17 cellular contexts compared by ENCODE assay signal in genomic region chr13:73081256-73081915, GRCh38.
"Had no signal": no experiment of that assay in that cellular context is flagged by ENCODE, and none has a peak within 500 bp of the region (broad histone marks: within the 10 kb centered on the region; RNA-seq: fewer than 3 reads in every experiment).

No MANE protein-coding gene starts in this region.

- H3K4me2 ChIP-seq: neural progenitor cell had no signal

- H3K27ac ChIP-seq: gastroesophageal sphincter, neural progenitor cell, thoracic aorta, vagina, WERI-Rb-1 had no signal

- ATAC-seq: activated CD4-positive, alpha-beta T cell treated with anti-CD3 and anti-CD28 coated beads for 36 hours; activated CD8-positive, alpha-beta T cell treated with anti-CD3 and anti-CD28 coated beads for 36 hours; activated T-cell treated with anti-CD3 and anti-CD28 coated beads, Interleukin-2, amount 50 U/mL, for 72 hours; body of pancreas; gastroesophageal sphincter; sciatic nerve; T-helper 17 cell had no signal

- H3K4me1 ChIP-seq: body of pancreas, gastroesophageal sphincter, neural progenitor cell, vagina had no signal

- H3K36me3 ChIP-seq: gastroesophageal sphincter, neural progenitor cell, thoracic aorta, vagina, WERI-Rb-1 had no signal

- H3K4me3 ChIP-seq: body of pancreas, gastroesophageal sphincter, neural progenitor cell, thoracic aorta, vagina had no signal

- H3K27me3 ChIP-seq: body of pancreas, gastroesophageal sphincter, vagina had no signal

- DNase-seq: activated CD4-positive, alpha-beta T cell treated with anti-CD3 and anti-CD28 coated beads for 36 hours; activated CD8-positive, alpha-beta memory T cell treated with anti-CD3 and anti-CD28 coated beads, Interleukin-2, amount 50 U/mL, for 4 hours; activated CD8-positive, alpha-beta T cell treated with anti-CD3 and anti-CD28 coated beads for 36 hours; activated gamma-delta T cell treated with Interleukin-2 at 50 U/mL for 16 hours; activated T-cell treated with anti-CD3 and anti-CD28 coated beads, Interleukin-2, amount 50 U/mL, for 72 hours; amygdala; body of pancreas; effector memory CD4-positive, alpha-beta T cell; kidney; stimulated activated CD4-positive, alpha-beta T cell treated with anti-CD3 and anti-CD28 coated beads, Interleukin-1b, Interleukin-23, amount 100 ng/mL, for 48 hours; T-helper 17 cell; WERI-Rb-1 had no signal

- H3K9me3 ChIP-seq: body of pancreas, gastroesophageal sphincter, thoracic aorta, vagina had no signal

- H2AFZ ChIP-seq: neural progenitor cell had no signal

- FAIRE-seq: kidney had no signal
